In the genomic region with DNA sequence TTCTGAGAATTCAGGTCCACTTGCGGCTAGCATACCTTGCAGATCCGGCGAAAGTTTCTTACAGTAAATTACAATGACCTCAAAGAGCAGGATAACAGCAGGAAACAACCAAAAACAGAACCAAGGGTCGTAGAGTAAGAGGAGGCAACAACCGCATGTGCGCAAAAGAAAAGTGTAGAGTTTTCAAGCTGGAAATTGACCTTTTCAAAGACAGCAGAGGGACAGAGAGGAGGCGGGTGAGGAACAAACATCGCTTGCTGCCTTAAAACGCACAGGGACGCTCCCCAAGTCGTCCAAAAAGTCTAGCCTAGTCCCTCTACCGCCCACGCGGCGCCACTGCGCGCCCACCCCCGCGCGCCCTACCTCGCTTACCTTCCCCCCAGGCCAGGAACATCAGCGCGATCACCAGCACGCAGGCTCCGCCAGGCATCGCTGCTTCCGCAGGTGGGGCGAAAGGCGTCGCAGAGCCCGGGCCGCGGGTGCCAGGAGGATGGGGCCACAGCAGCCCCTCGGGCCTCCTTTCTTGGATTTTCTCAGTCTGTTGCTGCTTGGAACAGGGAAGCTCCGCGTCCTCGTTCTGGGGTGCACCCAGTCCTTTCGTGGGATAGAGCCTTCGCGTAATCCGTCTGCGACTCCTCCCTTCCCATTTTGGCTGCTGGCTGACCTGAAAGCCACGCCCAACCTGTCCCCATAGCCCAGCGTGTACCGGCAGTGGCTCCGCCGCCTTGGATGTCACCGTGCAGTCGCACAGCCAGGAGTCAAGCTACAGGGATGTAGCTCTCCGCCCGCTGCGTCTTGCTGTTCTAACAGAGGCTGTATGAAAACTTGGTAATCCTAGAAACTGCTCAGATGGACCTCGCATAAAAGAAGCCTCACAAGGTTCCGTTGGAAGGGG, we compare ENCODE assay signal across 8 cellular contexts. TPM values are rescaled to one million over a fixed set of nuclear protein-coding genes. Genes with fewer than 3 reads are reported as not detected.
DNase-seq lines count a peak whose midpoint lies in the region; ATAC-seq, FAIRE-seq and TF ChIP-seq lines count a peak whose summit lies in the region.

A gene (minus strand): TSS at position 579 of the 895 bp plus-strand sequence. CDS start 149 bp downstream, at position 430.

- H3K27ac Mint-ChIP-seq in activated CD8-positive, alpha-beta T cell treated with anti-CD3 and anti-CD28 coated beads for 36 hours, result peak within 1 kb of the TSS; percentile 69
- H3K27ac Mint-ChIP-seq in nephron, result peak within 1 kb of the TSS; percentile 19 to 62 (median 52)

- ATAC-seq in HG02938 (IDR thresholded peaks at IDR 0.05; ENCODE audit: unreplicated experiment), result peak; percentile 50
- ATAC-seq in activated CD8-positive, alpha-beta T cell treated with anti-CD3 and anti-CD28 coated beads for 36 hours, result peak; percentile 89

- H3K9ac ChIP-seq in ES-I3 (ENCODE audit: low read depth, low read length) (peak within 1 kb of the TSS; percentile 93), endothelial cell of umbilical vein (replicated peaks; ENCODE audit: extremely low read depth, insufficient read depth, low read length) (no peak within 1 kb of the TSS)

- peak within 1 kb of the TSS; percentile 79 for H3K4me3 Mint-ChIP-seq in activated CD8-positive, alpha-beta T cell treated with anti-CD3 and anti-CD28 coated beads for 36 hours
- H3K4me3 Mint-ChIP-seq in nephron, result peak within 1 kb of the TSS; percentile 90 to 93 (median 92)

- no peaks in the 10 kb centered on the region for H3K36me3 Mint-ChIP-seq in activated CD8-positive, alpha-beta T cell treated with anti-CD3 and anti-CD28 coated beads for 36 hours (ENCODE audit: low read depth)
- H3K36me3 Mint-ChIP-seq in nephron (ENCODE audit: low read depth), result peaks cover under 1% of the 10 kb centered on the region

- H3K27me3 ChIP-seq in endothelial cell of umbilical vein (ENCODE audit: control insufficient read depth in 2 of 2, insufficient read depth in 2 of 2, low read length in 2 of 2) (peaks cover 5 to 34% of the 10 kb centered on the region in 2 experiments), suprapubic skin (peaks cover 19% of the 10 kb centered on the region)

- TF ChIP-seq CTCF in activated CD8-positive, alpha-beta T cell treated with anti-CD3 and anti-CD28 coated beads for 36 hours (IDR thresholded peaks at IDR 0.05), result no peak
- TF ChIP-seq CTCF in endothelial cell of umbilical vein (IDR thresholded peaks at IDR 0.05; ENCODE audit: extremely low read depth in 1 of 2, insufficient read depth in 1 of 2, low read depth in 1 of 2, low read length in 2 of 2), result peak in 1 of 2 donors; percentile 6
- TF ChIP-seq CTCF in nephron (IDR thresholded peaks at IDR 0.05; ENCODE audit: unreplicated experiment in 3 of 3), result peak in 2 of 3 experiments; percentile 11 to 21
- TF ChIP-seq CTCF in suprapubic skin (IDR thresholded peaks at IDR 0.05), result no peak

- H3K4me3 ChIP-seq in endothelial cell of umbilical vein (replicated peaks in 1 of 3; ENCODE audit: insufficient read depth in 1 of 3, low read depth in 1 of 3, low read length in 3 of 3) (peak within 1 kb of the TSS; percentile 36 to 70 (median 67)), suprapubic skin (peak within 1 kb of the TSS; percentile 44)

- intact Hi-C loops in activated CD8-positive, alpha-beta T cell treated with anti-CD3 and anti-CD28 coated beads for 36 hours (cut with micrococcal nuclease), result no loop called here
- intact Hi-C loops in endothelial cell of umbilical vein (cut with micrococcal nuclease), result no loop called here

- peaks cover 2% of the 10 kb centered on the region for H3K9me3 Mint-ChIP-seq in activated CD8-positive, alpha-beta T cell treated with anti-CD3 and anti-CD28 coated beads for 36 hours
- peaks cover 8% of the 10 kb centered on the region for H3K9me3 Mint-ChIP-seq in nephron

- FAIRE-seq in endothelial cell of umbilical vein (lab: Jason Lieb, UNC), result peak; percentile 62

- peak within 1 kb of the TSS; percentile 98 for H2AFZ ChIP-seq in endothelial cell of umbilical vein (ENCODE audit: low read depth, low read length)

- peak within 1 kb of the TSS; percentile 71 for H3K4me2 ChIP-seq in endothelial cell of umbilical vein (ENCODE audit: insufficient read depth, low read length)

- peaks cover 16% of the 10 kb centered on the region for H3K4me1 Mint-ChIP-seq in activated CD8-positive, alpha-beta T cell treated with anti-CD3 and anti-CD28 coated beads for 36 hours (ENCODE audit: low read depth)
- peaks cover 14% of the 10 kb centered on the region for H3K4me1 Mint-ChIP-seq in nephron

- no peak for TF ChIP-seq POLR2A in endothelial cell of umbilical vein (IDR thresholded peaks at IDR 0.05; ENCODE audit: low read depth, low read length)
- no peak for TF ChIP-seq POLR2A in suprapubic skin (IDR thresholded peaks at IDR 0.05)

- no peaks in the 10 kb centered on the region for H3K9me1 ChIP-seq in endothelial cell of umbilical vein (replicated peaks; ENCODE audit: control insufficient read depth, extremely low read depth, insufficient read depth, low read length)

- CTCF ChIA-PET in activated CD8-positive, alpha-beta T cell treated with anti-CD3 and anti-CD28 coated beads for 36 hours (lab: Charles Lee), result no interaction called here
- CTCF ChIA-PET in endothelial cell of umbilical vein (lab: Charles Lee), result interaction anchor here (0.7 to 2.2 kb wide), 6 partner anchors 12 to 87 kb away, joined by 3 to 9 read pairs (median 6); no protein-coding TSS in a partner anchor

- BruUV-seq in endothelial cell of umbilical vein (replicated peaks; lab: Mats Ljungman, UMichigan), result no TSS peak

- POLR2A ChIA-PET in activated CD8-positive, alpha-beta T cell treated with anti-CD3 and anti-CD28 coated beads for 36 hours (lab: Charles Lee), result interaction anchor here (0.8 kb wide), 1 partner anchor 9 kb away, joined by 3 read pairs; no protein-coding TSS in a partner anchor
- POLR2A ChIA-PET in endothelial cell of umbilical vein (lab: Charles Lee), result no interaction called here

- peaks cover 21% of the 10 kb centered on the region for H3K27me3 Mint-ChIP-seq in activated CD8-positive, alpha-beta T cell treated with anti-CD3 and anti-CD28 coated beads for 36 hours
- peaks cover 30% of the 10 kb centered on the region for H3K27me3 Mint-ChIP-seq in nephron (ENCODE audit: low read depth)

- 2% methylated on average over 42 of the region's 54 CpGs for WGBS in suprapubic skin

- DNase-seq in NCI-H460 (ENCODE audit: extremely low read depth, low read depth) (peak; percentile 24), endothelial cell of umbilical vein (ENCODE audit: low read depth, low spot score) (peak; percentile 34), suprapubic skin (ENCODE audit: low spot score in 2 of 2) (peak in 1 of 2 donors; percentile 60), NCI-H226 (no peak)
- peak; percentile 79 for DNase-seq in activated CD8-positive, alpha-beta T cell treated with anti-CD3 and anti-CD28 coated beads for 36 hours

- H3K27ac ChIP-seq in endothelial cell of umbilical vein (ENCODE audit: insufficient read depth, low read depth, low read length) (no peak within 1 kb of the TSS), suprapubic skin (no peak within 1 kb of the TSS)

- H3K4me1 ChIP-seq in ES-I3 (ENCODE audit: insufficient read depth, low read length), result peaks cover 2% of the 10 kb centered on the region; the same call in 1 of the 2 replicates
- H3K4me1 ChIP-seq in endothelial cell of umbilical vein (ENCODE audit: control insufficient read depth, extremely low read depth, insufficient read depth, low read length), result peaks cover 5% of the 10 kb centered on the region
- peaks cover 15% of the 10 kb centered on the region for H3K4me1 ChIP-seq in suprapubic skin

- H3K36me3 ChIP-seq in ES-I3 (ENCODE audit: insufficient read depth, low read length) (no peaks in the 10 kb centered on the region), endothelial cell of umbilical vein (ENCODE audit: control insufficient read depth in 2 of 2, extremely low read depth in 1 of 2, insufficient read depth in 2 of 2, low read length in 2 of 2) (no peaks in the 10 kb centered on the region), suprapubic skin (no peaks in the 10 kb centered on the region)

- H3K79me2 ChIP-seq in endothelial cell of umbilical vein (ENCODE audit: control insufficient read depth, insufficient read depth, low read length), result no peaks in the 10 kb centered on the region

- no peak for TF ChIP-seq EP300 in suprapubic skin (IDR thresholded peaks at IDR 0.05)

- H3K9me3 ChIP-seq in ES-I3 (ENCODE audit: control insufficient read depth, insufficient read depth, low read length) (peaks cover 8% of the 10 kb centered on the region), endothelial cell of umbilical vein (replicated peaks; ENCODE audit: control insufficient read depth, insufficient read depth, low read length) (no peaks in the 10 kb centered on the region), suprapubic skin (no peaks in the 10 kb centered on the region)

- H4K20me1 ChIP-seq in endothelial cell of umbilical vein (replicated peaks; ENCODE audit: control insufficient read depth, extremely low read depth, insufficient read depth, low read length), result no peaks in the 10 kb centered on the region

- dilution Hi-C loops in endothelial cell of umbilical vein (cut with MboI; ENCODE audit: extremely low pct_ligation_motif_present, low sequenced_read_pairs), result no loop called here

TF ChIP-seq in endothelial cell of umbilical vein, 7 proteins besides CTCF, POLR2A, EP300 and RAD21:
- TF ChIP-seq GATA2 (IDR thresholded peaks at IDR 0.05; ENCODE audit: insufficient read depth, insufficient read length, low read depth, low read length), result no peak
- TF ChIP-seq EZH2 (IDR thresholded peaks at IDR 0.05; ENCODE audit: borderline replicate concordance, low read depth, low read length, severe bottlenecking), result peak; percentile 42
- TF ChIP-seq, protein P1, sequence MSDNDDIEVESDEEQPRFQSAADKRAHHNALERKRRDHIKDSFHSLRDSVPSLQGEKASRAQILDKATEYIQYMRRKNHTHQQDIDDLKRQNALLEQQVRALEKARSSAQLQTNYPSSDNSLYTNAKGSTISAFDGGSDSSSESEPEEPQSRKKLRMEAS (IDR thresholded peaks at IDR 0.05; ENCODE audit: insufficient read depth, insufficient read length), result no peak
- TF ChIP-seq MYC (IDR thresholded peaks at IDR 0.05; ENCODE audit: low read depth, low read length), result no peak

RNA-seq across cellular contexts. Expression of the gene that starts here (rescaled TPM):
- total RNA-seq in NCI-H460 (2014; rRNA removed; shearing (Covaris generic)), result 3.1 and 4.0 TPM in 2 replicates
- polyA plus RNA-seq in NCI-H460 (2014; cell fraction: nucleus; rRNA removed), result 9.3 and 21.8 TPM in 2 replicates
- total RNA-seq in activated CD8-positive, alpha-beta T cell treated with anti-CD3 and anti-CD28 coated beads for 36 hours, result 1 to 10 TPM; 1.4 to 1.7 TPM
- 0.09 and 0.11 TPM in 2 replicates for total RNA-seq in endothelial cell of umbilical vein
- polyA plus RNA-seq in endothelial cell of umbilical vein, result 0.10 and 0.17 TPM in 2 replicates
- 0.08 and 0.10 TPM in 2 replicates for polyA plus RNA-seq in endothelial cell of umbilical vein (2011; cell fraction: cytosol; rRNA removed)
- 1.1 and 1.6 TPM in 2 replicates for polyA plus RNA-seq in endothelial cell of umbilical vein (2011; cell fraction: nucleus; rRNA removed)
- polyA plus RNA-seq in endothelial cell of umbilical vein (2012), result 0.37 and 0.47 TPM in 2 replicates
- 1.7 and 1.8 TPM in 2 replicates for polyA minus RNA-seq in endothelial cell of umbilical vein
- 2.0 TPM for polyA minus RNA-seq in endothelial cell of umbilical vein (2011; cell fraction: cytosol; rRNA and poly(A)+ RNA removed)
- polyA minus RNA-seq in endothelial cell of umbilical vein (2011; cell fraction: nucleus; rRNA and poly(A)+ RNA removed), result 4.2 and 4.9 TPM in 2 replicates
- total RNA-seq in suprapubic skin, result 1 to 10 TPM in 1 of 4 donors, under 1 TPM in 2, not detected in 1; 0.26 to 2.6 (median 0.51) TPM

Comparison
In these comparisons a context has a peak if more than half of its experiments do, and no peak if none do; other contexts are left out.
1. CTCF ChIP-seq: peak in nephron (2 of 3); none in activated CD8-positive, alpha-beta T cell treated with anti-CD3 and anti-CD28 coated beads for 36 hours (single experiment) and suprapubic skin (0 of 2).